Comparison of ENCODE assay signal across 23 cellular contexts in genomic region chr6:1558388-1558787, GRCh38. TPM values are rescaled to one million over a fixed set of nuclear protein-coding genes. Genes with fewer than 3 reads are reported as not detected.
"Had no signal": no experiment of that assay in that cellular context is flagged by ENCODE, and none has a peak within 500 bp of the region (broad histone marks: within the 10 kb centered on the region; RNA-seq: fewer than 3 reads in every experiment).

No MANE protein-coding gene starts in this region.

- DNase-seq: activated CD4-positive, alpha-beta T cell treated with anti-CD3 and anti-CD28 coated beads, Interleukin-2, amount 10 ng/mL, durations not matched to agents 24 days and 14 days; activated CD8-positive, alpha-beta memory T cell treated with anti-CD3 and anti-CD28 coated beads, Interleukin-2, amount 50 U/mL, for 4 hours; activated CD8-positive, alpha-beta T cell treated with anti-CD3 and anti-CD28 coated beads, Interleukin-2, amount 10 ng/mL, durations not matched to agents 7 days and 5 days; activated effector memory CD4-positive, alpha-beta T cell treated with Interleukin-2 at 50 U/mL for 16 hours; activated naive CD4-positive, alpha-beta T cell treated with anti-CD3 and anti-CD28 coated beads, Interleukin-2, amount 10 ng/mL, durations not matched to agents 7 days and 5 days; activated T-cell treated with anti-CD3 and anti-CD28 coated beads, Interleukin-2, amount 50 U/mL, for 4 hours; dermis blood vessel endothelial cell; effector memory CD8-positive, alpha-beta T cell; foreskin melanocyte; hypothalamus; kidney; left ventricle myocardium inferior; mammary epithelial cell; naive B cell; pancreas; stimulated activated CD4-positive, alpha-beta T cell treated with anti-CD3 and anti-CD28 coated beads, Interleukin-4, amount 100 ng/mL, for 4 hours; T1000; testis had no signal

- H3K4me1 ChIP-seq: pancreas had no signal

- H3K36me3 Mint-ChIP-seq: activated naive CD4-positive, alpha-beta T cell treated with anti-CD3 and anti-CD28 coated beads, Interleukin-2, amount 10 ng/mL, durations not matched to agents 7 days and 5 days; stimulated activated memory B cell treated with anti-CD40 and anti-IgM and Interleukin-4, amounts not matched to agents 10 μg/mL and 1 μg/mL and 100 μg/mL, for 72 hours; T-cell; type B pancreatic cell had no signal

- H3K9me3 Mint-ChIP-seq: activated CD4-positive, alpha-beta T cell treated with anti-CD3 and anti-CD28 coated beads, Interleukin-2, amount 10 ng/mL, durations not matched to agents 24 days and 14 days; activated naive CD4-positive, alpha-beta T cell treated with anti-CD3 and anti-CD28 coated beads, Interleukin-2, amount 10 ng/mL, durations not matched to agents 7 days and 5 days; activated T-cell treated with anti-CD3 and anti-CD28 coated beads, Interleukin-2, amount 50 U/mL, for 4 hours; effector memory CD8-positive, alpha-beta T cell; T-cell; type B pancreatic cell had no signal

- H3K27ac ChIP-seq: left ventricle myocardium inferior, pancreas, testis had no signal

- H3K27ac Mint-ChIP-seq: activated CD4-positive, alpha-beta T cell treated with anti-CD3 and anti-CD28 coated beads, Interleukin-2, amount 10 ng/mL, durations not matched to agents 24 days and 14 days; activated CD8-positive, alpha-beta T cell treated with anti-CD3 and anti-CD28 coated beads, Interleukin-2, amount 10 ng/mL, durations not matched to agents 7 days and 5 days; activated naive CD4-positive, alpha-beta T cell treated with anti-CD3 and anti-CD28 coated beads, Interleukin-2, amount 10 ng/mL, durations not matched to agents 7 days and 5 days; effector memory CD8-positive, alpha-beta T cell; naive B cell; stimulated activated memory B cell treated with anti-CD40 and anti-IgM and Interleukin-4, amounts not matched to agents 10 μg/mL and 1 μg/mL and 100 μg/mL, for 72 hours; T-cell; type B pancreatic cell had no signal

- H3K4me3 Mint-ChIP-seq: activated CD4-positive, alpha-beta T cell treated with anti-CD3 and anti-CD28 coated beads, Interleukin-2, amount 10 ng/mL, durations not matched to agents 24 days and 14 days; activated CD8-positive, alpha-beta T cell treated with anti-CD3 and anti-CD28 coated beads, Interleukin-2, amount 10 ng/mL, durations not matched to agents 7 days and 5 days; activated naive CD4-positive, alpha-beta T cell treated with anti-CD3 and anti-CD28 coated beads, Interleukin-2, amount 10 ng/mL, durations not matched to agents 7 days and 5 days; activated T-cell treated with anti-CD3 and anti-CD28 coated beads, Interleukin-2, amount 50 U/mL, for 4 hours; effector memory CD8-positive, alpha-beta T cell; naive B cell; stimulated activated memory B cell treated with anti-CD40 and anti-IgM and Interleukin-4, amounts not matched to agents 10 μg/mL and 1 μg/mL and 100 μg/mL, for 72 hours; T-cell; type B pancreatic cell had no signal

- H3K36me3 ChIP-seq: left ventricle myocardium inferior, pancreas had no signal

- H3K27me3 ChIP-seq: pancreas, testis had no signal

- ATAC-seq: activated CD8-positive, alpha-beta T cell treated with anti-CD3 and anti-CD28 coated beads, Interleukin-2, amount 10 ng/mL, durations not matched to agents 7 days and 5 days; activated T-cell treated with anti-CD3 and anti-CD28 coated beads, Interleukin-2, amount 50 U/mL, for 4 hours; effector memory CD8-positive, alpha-beta T cell; pancreas; sciatic nerve; SK-N-SH treated with all-trans-retinoic acid at 6 μM for 48 hours; stimulated activated memory B cell treated with anti-CD40 and anti-IgM and Interleukin-4, amounts not matched to agents 10 μg/mL and 1 μg/mL and 100 μg/mL, for 72 hours; T-cell had no signal

- H3K9me3 ChIP-seq: left ventricle myocardium inferior, pancreas, testis had no signal

- H3K4me3 ChIP-seq: left ventricle myocardium inferior, pancreas, testis had no signal

RNA-seq across cellular contexts. Expression of gene FOXC1, which starts 51.3 kb away (rescaled TPM):
- total RNA-seq: activated CD8-positive, alpha-beta T cell treated with anti-CD3 and anti-CD28 coated beads, Interleukin-2, amount 10 ng/mL, durations not matched to agents 7 days and 5 days had no signal
